15 cellular contexts compared by ENCODE assay signal in genomic region chr3:117045143-117045542, GRCh38.
DNase-seq lines count a peak whose midpoint lies in the region; ATAC-seq, FAIRE-seq and TF ChIP-seq lines count a peak whose summit lies in the region.
"Had no signal": no experiment of that assay in that cellular context is flagged by ENCODE, and none has a peak within 500 bp of the region (broad histone marks: within the 10 kb centered on the region; RNA-seq: fewer than 3 reads in every experiment).

No MANE protein-coding gene starts in this region.

- no peak for FAIRE-seq in GM12878 (lab: Jason Lieb, UNC)
- FAIRE-seq: HTR-8/SVneo had no signal

- no peaks in the 10 kb centered on the region for H4K20me1 ChIP-seq in GM12878 (ENCODE audit: control insufficient read depth, insufficient read depth)

- intact Hi-C loops in GM12878 (cut with micrococcal nuclease; ENCODE audit: unreplicated experiment) (no loop called here), lower lobe of right lung (cut with DNase I) (no loop called here)

- H3K4me1 Mint-ChIP-seq in stimulated activated effector memory CD8-positive, alpha-beta T cell treated with anti-CD3 and anti-CD28 coated beads, Interleukin-12 subunit alpha, Interleukin-12 subunit beta, amount 100 ng/mL, for 72 hours: no peaks in the 10 kb centered on the region
- H3K4me1 Mint-ChIP-seq: activated naive CD4-positive, alpha-beta T cell treated with anti-CD3 and anti-CD28 coated beads, Interleukin-2, amount 50 U/mL, for 24 hours; CD4-positive, alpha-beta memory T cell; natural killer cell had no signal

- H3K36me3 ChIP-seq in GM12878 (ENCODE audit: control insufficient read depth in 2 of 2, insufficient read depth in 2 of 2, low read length in 1 of 2): no peaks in the 10 kb centered on the region
- no peaks in the 10 kb centered on the region for H3K36me3 ChIP-seq in lower lobe of right lung
- no peaks in the 10 kb centered on the region for H3K36me3 ChIP-seq in suprapubic skin

- H3K9ac ChIP-seq in GM12878 (ENCODE audit: control insufficient read depth, insufficient read depth, low read length): no peak overlapping the region

- TF ChIP-seq RAD21 in GM12878 (IDR thresholded peaks at IDR 0.05; ENCODE audit: insufficient read depth, low read depth, low read length): no peak

- POLR2A ChIA-PET in GM12878 (lab: Charles Lee): interaction anchor here (0.6 kb wide), 1 partner anchor 1509 kb away, joined by 3 read pairs; no protein-coding TSS in a partner anchor

- no peak for TF ChIP-seq CTCF in GM12878 (IDR thresholded peaks at IDR 0.05 in 2 of 3, conservative IDR thresholded peaks at IDR 0.05 in 1 of 3; ENCODE audit: control insufficient read depth in 2 of 3, extremely low read depth in 1 of 3, insufficient read depth in 1 of 3, low read depth in 3 of 3, low read length in 3 of 3)
- TF ChIP-seq CTCF in lower lobe of right lung (IDR thresholded peaks at IDR 0.05): no peak
- TF ChIP-seq CTCF in suprapubic skin (IDR thresholded peaks at IDR 0.05): no peak

- DNase-seq in COLO668 (lab: John Stamatoyannopoulos, UW; ENCODE audit: unreplicated experiment) (peak; percentile 26), Kasumi-1 (lab: John Stamatoyannopoulos, UW) (peak; percentile 8 to 9), GM12878 (ENCODE audit: low read depth, low spot score) (no peak), lower lobe of right lung (no peak), suprapubic skin (ENCODE audit: low spot score in 2 of 2) (no peak)
- no peak for DNase-seq in stimulated activated effector memory CD8-positive, alpha-beta T cell treated with anti-CD3 and anti-CD28 coated beads, Interleukin-12 subunit alpha, Interleukin-12 subunit beta, amount 100 ng/mL, for 72 hours (ENCODE audit: low spot score in 2 of 2)
- no peak for DNase-seq in stimulated activated CD4-positive, alpha-beta T cell treated with anti-CD3 and anti-CD28 coated beads, Interleukin-2, amount 100 ng/mL, for 24 hours
- DNase-seq: CD4-positive, alpha-beta memory T cell; effector CD8-positive, alpha-beta T cell; natural killer cell; NCI-H187 had no signal

- no peak overlapping the region for H3K27ac Mint-ChIP-seq in stimulated activated effector memory CD8-positive, alpha-beta T cell treated with anti-CD3 and anti-CD28 coated beads, Interleukin-12 subunit alpha, Interleukin-12 subunit beta, amount 100 ng/mL, for 72 hours
- H3K27ac Mint-ChIP-seq: activated naive CD4-positive, alpha-beta T cell treated with anti-CD3 and anti-CD28 coated beads, Interleukin-2, amount 50 U/mL, for 24 hours; CD4-positive, alpha-beta memory T cell; natural killer cell; stimulated activated naive CD8-positive, alpha-beta T cell treated with anti-CD3 and anti-CD28 coated beads, Interleukin-15, Interleukin-2, amounts not matched to agents 100 ng/mL and 50 ng/mL, for 24 hours had no signal

- in situ Hi-C loops in GM12878 (cut with MboI): no loop called here

- no peak overlapping the region for H3K4me3 Mint-ChIP-seq in stimulated activated effector memory CD8-positive, alpha-beta T cell treated with anti-CD3 and anti-CD28 coated beads, Interleukin-12 subunit alpha, Interleukin-12 subunit beta, amount 100 ng/mL, for 72 hours
- H3K4me3 Mint-ChIP-seq: activated naive CD4-positive, alpha-beta T cell treated with anti-CD3 and anti-CD28 coated beads, Interleukin-2, amount 50 U/mL, for 24 hours; CD4-positive, alpha-beta memory T cell; natural killer cell; stimulated activated naive CD8-positive, alpha-beta T cell treated with anti-CD3 and anti-CD28 coated beads, Interleukin-15, Interleukin-2, amounts not matched to agents 100 ng/mL and 50 ng/mL, for 24 hours had no signal

- H3K27ac ChIP-seq in GM12878 (ENCODE audit: control insufficient read depth, insufficient read depth): no peak overlapping the region
- no peak overlapping the region for H3K27ac ChIP-seq in lower lobe of right lung
- no peak overlapping the region for H3K27ac ChIP-seq in suprapubic skin

- WGBS in GM12878 (ENCODE audit: insufficient coverage, insufficient replicate concordance, low lambda C conversion rate, missing lambda C conversion rate): 0% methylated on average over 1 of the region's 1 CpG
- WGBS in suprapubic skin: 11% methylated on average over 1 of the region's 1 CpG

- no peak for TF ChIP-seq EP300 in GM12878 (IDR thresholded peaks at IDR 0.05; ENCODE audit: borderline replicate concordance in 1 of 2, control insufficient read depth in 1 of 2, low read depth in 2 of 2, low read length in 2 of 2)
- TF ChIP-seq EP300 in suprapubic skin (IDR thresholded peaks at IDR 0.05): no peak

- H3K4me3 ChIP-seq in GM12878 (no peak overlapping the region), lower lobe of right lung (no peak overlapping the region), suprapubic skin (no peak overlapping the region)

- H3K27me3 ChIP-seq in GM12878 (replicated peaks in 1 of 2; ENCODE audit: control insufficient read depth in 2 of 2, insufficient read depth in 2 of 2, low read length in 1 of 2) (no peaks in the 10 kb centered on the region), lower lobe of right lung (ENCODE audit: low read depth) (no peaks in the 10 kb centered on the region), suprapubic skin (no peaks in the 10 kb centered on the region)

- H3K4me2 ChIP-seq in GM12878 (ENCODE audit: control insufficient read depth, insufficient read depth): no peak overlapping the region

- H3K9me3 Mint-ChIP-seq in stimulated activated effector memory CD8-positive, alpha-beta T cell treated with anti-CD3 and anti-CD28 coated beads, Interleukin-12 subunit alpha, Interleukin-12 subunit beta, amount 100 ng/mL, for 72 hours: peaks cover 10% of the 10 kb centered on the region
- H3K9me3 Mint-ChIP-seq: activated naive CD4-positive, alpha-beta T cell treated with anti-CD3 and anti-CD28 coated beads, Interleukin-2, amount 50 U/mL, for 24 hours; stimulated activated naive CD8-positive, alpha-beta T cell treated with anti-CD3 and anti-CD28 coated beads, Interleukin-15, Interleukin-2, amounts not matched to agents 100 ng/mL and 50 ng/mL, for 24 hours had no signal

- H3K9me3 ChIP-seq in GM12878 (replicated peaks; ENCODE audit: control insufficient read depth, insufficient read depth, low read length) (no peaks in the 10 kb centered on the region), lower lobe of right lung (no peaks in the 10 kb centered on the region), suprapubic skin (no peaks in the 10 kb centered on the region)

- TF ChIP-seq POLR2A in GM12878 (IDR thresholded peaks at IDR 0.05; ENCODE audit: low read depth, low read length): no peak
- TF ChIP-seq POLR2A in suprapubic skin (IDR thresholded peaks at IDR 0.05): no peak

- CTCF ChIA-PET in GM12878 (lab: Yijun Ruan, JAX): interaction anchor here (1.4 kb wide), 1 partner anchor 274 kb away, joined by 3 read pairs; no protein-coding TSS in a partner anchor

- H2AFZ ChIP-seq in GM12878 (ENCODE audit: control insufficient read depth, low read depth, low read length): no peak overlapping the region

- no peaks in the 10 kb centered on the region for H3K79me2 ChIP-seq in GM12878 (ENCODE audit: control insufficient read depth, insufficient read depth, low read length)

- H3K36me3 Mint-ChIP-seq in stimulated activated effector memory CD8-positive, alpha-beta T cell treated with anti-CD3 and anti-CD28 coated beads, Interleukin-12 subunit alpha, Interleukin-12 subunit beta, amount 100 ng/mL, for 72 hours: no peaks in the 10 kb centered on the region
- H3K36me3 Mint-ChIP-seq: activated naive CD4-positive, alpha-beta T cell treated with anti-CD3 and anti-CD28 coated beads, Interleukin-2, amount 50 U/mL, for 24 hours; CD4-positive, alpha-beta memory T cell; natural killer cell had no signal

- RAD21 ChIA-PET in GM12878 (lab: Charles Lee; ENCODE audit: unreplicated experiment): no interaction called here

- no TSS peak for BruUV-seq in GM12878 (replicated peaks; lab: Mats Ljungman, UMichigan)

- SMC1A ChIA-PET in GM12878 (lab: Charles Lee; ENCODE audit: uncharacterized antibody, unreplicated experiment): interaction anchor here (0.8 to 1.1 kb wide), 2 partner anchors 9 to 11 kb away, joined by 3 read pairs; no protein-coding TSS in a partner anchor

- no peaks in the 10 kb centered on the region for H3K4me1 ChIP-seq in GM12878 (ENCODE audit: control insufficient read depth, insufficient read depth, low read length)
- no peaks in the 10 kb centered on the region for H3K4me1 ChIP-seq in lower lobe of right lung
- no peaks in the 10 kb centered on the region for H3K4me1 ChIP-seq in suprapubic skin

- peak; percentile 27; the same call in 1 of the 3 replicates for ATAC-seq in GM12878
- peak; percentile 66 to 74 for ATAC-seq in lower lobe of right lung
- ATAC-seq in stimulated activated effector memory CD8-positive, alpha-beta T cell treated with anti-CD3 and anti-CD28 coated beads, Interleukin-12 subunit alpha, Interleukin-12 subunit beta, amount 100 ng/mL, for 72 hours: no peak
- no peak for ATAC-seq in GM19397 (IDR thresholded peaks at IDR 0.05; ENCODE audit: unreplicated experiment)
- ATAC-seq: natural killer cell had no signal

TF ChIP-seq in GM12878, 131 proteins besides CTCF, POLR2A, EP300 and RAD21 (continues in another document):
- TF ChIP-seq MYB (IDR thresholded peaks at IDR 0.05; ENCODE audit: borderline replicate concordance, low read depth, low read length) (no peak), KDM1A (IDR thresholded peaks at IDR 0.05; ENCODE audit: borderline replicate concordance) (no peak), CEBPB (IDR thresholded peaks at IDR 0.05; ENCODE audit: borderline replicate concordance in 1 of 2, low read depth in 2 of 2, low read length in 2 of 2) (no peak)
- TF ChIP-seq, protein P1, sequence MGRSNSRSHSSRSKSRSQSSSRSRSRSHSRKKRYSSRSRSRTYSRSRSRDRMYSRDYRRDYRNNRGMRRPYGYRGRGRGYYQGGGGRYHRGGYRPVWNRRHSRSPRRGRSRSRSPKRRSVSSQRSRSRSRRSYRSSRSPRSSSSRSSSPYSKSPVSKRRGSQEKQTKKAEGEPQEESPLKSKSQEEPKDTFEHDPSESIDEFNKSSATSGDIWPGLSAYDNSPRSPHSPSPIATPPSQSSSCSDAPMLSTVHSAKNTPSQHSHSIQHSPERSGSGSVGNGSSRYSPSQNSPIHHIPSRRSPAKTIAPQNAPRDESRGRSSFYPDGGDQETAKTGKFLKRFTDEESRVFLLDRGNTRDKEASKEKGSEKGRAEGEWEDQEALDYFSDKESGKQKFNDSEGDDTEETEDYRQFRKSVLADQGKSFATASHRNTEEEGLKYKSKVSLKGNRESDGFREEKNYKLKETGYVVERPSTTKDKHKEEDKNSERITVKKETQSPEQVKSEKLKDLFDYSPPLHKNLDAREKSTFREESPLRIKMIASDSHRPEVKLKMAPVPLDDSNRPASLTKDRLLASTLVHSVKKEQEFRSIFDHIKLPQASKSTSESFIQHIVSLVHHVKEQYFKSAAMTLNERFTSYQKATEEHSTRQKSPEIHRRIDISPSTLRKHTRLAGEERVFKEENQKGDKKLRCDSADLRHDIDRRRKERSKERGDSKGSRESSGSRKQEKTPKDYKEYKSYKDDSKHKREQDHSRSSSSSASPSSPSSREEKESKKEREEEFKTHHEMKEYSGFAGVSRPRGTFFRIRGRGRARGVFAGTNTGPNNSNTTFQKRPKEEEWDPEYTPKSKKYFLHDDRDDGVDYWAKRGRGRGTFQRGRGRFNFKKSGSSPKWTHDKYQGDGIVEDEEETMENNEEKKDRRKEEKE (IDR thresholded peaks at IDR 0.05): no peak

Comparison
In these comparisons a context has a peak if more than half of its experiments do, and no peak if none do; other contexts are left out.
1. DNase-seq: peak in COLO668 (single experiment) and Kasumi-1 (2 of 2); none in GM12878 (single experiment), lower lobe of right lung (single experiment), suprapubic skin (0 of 2), stimulated activated effector memory CD8-positive, alpha-beta T cell treated with anti-CD3 and anti-CD28 coated beads, Interleukin-12 subunit alpha, Interleukin-12 subunit beta, amount 100 ng/mL, for 72 hours (0 of 2) and stimulated activated CD4-positive, alpha-beta T cell treated with anti-CD3 and anti-CD28 coated beads, Interleukin-2, amount 100 ng/mL, for 24 hours (0 of 2).
2. ATAC-seq: peak in GM12878 (single experiment) and lower lobe of right lung (2 of 2); none in stimulated activated effector memory CD8-positive, alpha-beta T cell treated with anti-CD3 and anti-CD28 coated beads, Interleukin-12 subunit alpha, Interleukin-12 subunit beta, amount 100 ng/mL, for 72 hours (single experiment) and GM19397 (single experiment).